Comparison of ENCODE assay signal across 19 cellular contexts in the genomic region with DNA sequence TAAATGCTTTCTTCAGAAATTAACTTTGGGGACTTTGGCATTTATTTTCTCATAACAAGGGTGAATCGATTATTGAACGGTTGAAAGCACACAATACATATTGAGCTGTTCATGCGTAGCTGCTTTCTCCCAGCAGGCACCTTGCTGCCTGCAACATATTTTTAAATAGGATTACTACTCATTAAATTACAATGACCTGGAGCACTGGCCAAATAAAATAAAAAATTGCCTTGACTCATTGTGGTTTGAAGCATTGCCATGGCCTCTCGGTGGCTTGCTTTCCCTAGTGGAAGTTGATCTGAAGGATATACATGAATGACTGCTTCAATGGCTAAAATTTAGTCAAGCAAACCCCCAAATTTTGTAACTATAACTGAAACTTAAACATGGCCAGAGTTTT.
DNase-seq lines count a peak whose midpoint lies in the region; ATAC-seq, FAIRE-seq and TF ChIP-seq lines count a peak whose summit lies in the region.
"Had no signal": no experiment of that assay in that cellular context is flagged by ENCODE, and none has a peak within 500 bp of the region (broad histone marks: within the 10 kb centered on the region; RNA-seq: fewer than 3 reads in every experiment).

No MANE protein-coding gene starts in this region.

- no peak overlapping the region for H2BK5ac ChIP-seq in IMR-90 (ENCODE audit: low read depth, low read length, poor library complexity, severe bottlenecking)

- H3K36me3 ChIP-seq in BJ (ENCODE audit: control insufficient read depth, insufficient read depth, low read length), result no peaks in the 10 kb centered on the region
- H3K36me3 ChIP-seq in IMR-90 (ENCODE audit: control insufficient read depth, insufficient read depth, low read length), result no peaks in the 10 kb centered on the region
- H3K36me3 ChIP-seq in astrocyte (ENCODE audit: insufficient read depth, low read length), result no peaks in the 10 kb centered on the region
- no peaks in the 10 kb centered on the region for H3K36me3 ChIP-seq in heart right ventricle
- no peaks in the 10 kb centered on the region for H3K36me3 ChIP-seq in esophagus muscularis mucosa
- H3K36me3 ChIP-seq: gastrocnemius medialis, SJSA1 had no signal

- DNase-seq in BJ (ENCODE audit: low read depth) (peak; percentile 61), IMR-90 (peak; percentile 46), astrocyte (ENCODE audit: low read depth) (peak; percentile 88), iris pigment epithelial cell (ENCODE audit: low read depth) (peak; percentile 72), heart right ventricle (no peak), esophagus muscularis mucosa (ENCODE audit: extremely low spot score) (no peak), cerebellar nuclear complex (lab: John Stamatoyannopoulos, UW) (no peak)
- DNase-seq: activated CD8-positive, alpha-beta memory T cell treated with anti-CD3 and anti-CD28 coated beads, Interleukin-2, amount 50 U/mL, for 4 hours; C1 segment of cervical spinal cord; gastrocnemius medialis; NCI-H1694; NCI-H774; stimulated activated CD4-positive, alpha-beta T cell treated with anti-CD3 and anti-CD28 coated beads, Interleukin-4, amount 100 ng/mL, for 24 hours; stimulated activated naive CD4-positive, alpha-beta T cell treated with Interleukin-2 at 50 U/mL for 16 hours had no signal

- H3K4me3 Mint-ChIP-seq in astrocyte (ENCODE audit: unreplicated experiment), result no peak overlapping the region
- H3K4me3 Mint-ChIP-seq: activated naive CD8-positive, alpha-beta T cell; dendritic cell treated with granulocyte-macrophage colony-stimulating factor and Interleukin-4, amounts not matched to agents 40 ng/mL and 50 ng/mL, for 4 days had no signal

- H3K27me3 Mint-ChIP-seq in astrocyte (ENCODE audit: low read depth, unreplicated experiment), result no peaks in the 10 kb centered on the region
- H3K27me3 Mint-ChIP-seq: activated naive CD8-positive, alpha-beta T cell; dendritic cell treated with granulocyte-macrophage colony-stimulating factor and Interleukin-4, amounts not matched to agents 40 ng/mL and 50 ng/mL, for 4 days had no signal

- POLR2A ChIA-PET in BJ (lab: Charles Lee) (no interaction called here), IMR-90 (lab: Charles Lee; ENCODE audit: unreplicated experiment) (interaction anchor here (0.6 kb wide), 1 partner anchor 1240 kb away, joined by 3 read pairs; no protein-coding TSS in a partner anchor)

- no peak overlapping the region for H2AK5ac ChIP-seq in IMR-90 (ENCODE audit: low read depth, low read length)

- no peak overlapping the region for H3K4ac ChIP-seq in IMR-90 (ENCODE audit: low read depth, low read length)

- dilution Hi-C loops in IMR-90 (cut with HindIII; ENCODE audit: low sequenced_read_pairs, unreplicated experiment), result no loop called here

- in situ Hi-C loops in IMR-90 (cut with MboI; ENCODE audit: low sequenced_read_pairs), result no loop called here

- H2AFZ ChIP-seq in IMR-90 (replicated peaks; ENCODE audit: low read length, poor library complexity), result no peak overlapping the region
- H2AFZ ChIP-seq in astrocyte (ENCODE audit: low read depth, low read length), result no peak overlapping the region

- no peak overlapping the region for H4K5ac ChIP-seq in IMR-90 (ENCODE audit: low read depth, low read length)

- H3K36me3 Mint-ChIP-seq in astrocyte (ENCODE audit: low read depth, unreplicated experiment), result no peaks in the 10 kb centered on the region
- H3K36me3 Mint-ChIP-seq: activated naive CD8-positive, alpha-beta T cell had no signal

- no peak for FAIRE-seq in astrocyte (lab: Jason Lieb, UNC)
- FAIRE-seq: keratinocyte had no signal

- H2BK120ac ChIP-seq in IMR-90 (ENCODE audit: low read depth, low read length), result no peak overlapping the region

- H3K79me1 ChIP-seq in IMR-90 (ENCODE audit: low read depth in 1 of 2, low read length in 2 of 2), result no peaks in the 10 kb centered on the region

- H2BK20ac ChIP-seq in IMR-90 (ENCODE audit: low read depth, low read length), result no peak overlapping the region

- no peak overlapping the region for H2AK9ac ChIP-seq in IMR-90 (replicated peaks; ENCODE audit: low read depth, low read length, poor library complexity)

- H3K4me3 ChIP-seq in BJ (ENCODE audit: low read depth, low read length), result no peak overlapping the region
- H3K4me3 ChIP-seq in IMR-90 (ENCODE audit: insufficient read depth, low read depth, low read length), result no peak overlapping the region
- H3K4me3 ChIP-seq in astrocyte (ENCODE audit: insufficient read depth, low read depth, low read length), result peak overlapping the region; percentile 4
- no peak overlapping the region for H3K4me3 ChIP-seq in heart right ventricle
- H3K4me3 ChIP-seq in esophagus muscularis mucosa, result no peak overlapping the region
- H3K4me3 ChIP-seq: gastrocnemius medialis, SJSA1 had no signal

- TF ChIP-seq CTCF in BJ (IDR thresholded peaks at IDR 0.05; ENCODE audit: insufficient read depth, low read depth, low read length) (no peak), IMR-90 (conservative IDR thresholded peaks at IDR 0.05; ENCODE audit: low read depth, low read length) (no peak), astrocyte (IDR thresholded peaks at IDR 0.05; ENCODE audit: insufficient read depth, low read depth, low read length) (no peak), heart right ventricle (IDR thresholded peaks at IDR 0.05) (no peak), esophagus muscularis mucosa (IDR thresholded peaks at IDR 0.05) (no peak)

- no peak overlapping the region for H3K14ac ChIP-seq in IMR-90 (replicated peaks; ENCODE audit: low read depth, low read length)

- no peak overlapping the region for H4K8ac ChIP-seq in IMR-90 (ENCODE audit: low read depth in 2 of 2, low read length in 2 of 2)

- CTCF ChIA-PET in BJ (lab: Yijun Ruan, JAX) (no interaction called here), IMR-90 (lab: Yijun Ruan, JAX) (interaction anchor here (0.6 kb wide), 1 partner anchor 487 kb away, joined by 3 read pairs; no protein-coding TSS in a partner anchor)

- H4K20me1 ChIP-seq in IMR-90 (ENCODE audit: insufficient read depth, low read length) (no peaks in the 10 kb centered on the region), astrocyte (ENCODE audit: insufficient read depth, low read length) (no peaks in the 10 kb centered on the region)

- H3K9me3 ChIP-seq in IMR-90 (ENCODE audit: control insufficient read depth, insufficient read depth, low read length) (no peaks in the 10 kb centered on the region), astrocyte (ENCODE audit: insufficient read depth, low read depth, low read length) (no peaks in the 10 kb centered on the region), heart right ventricle (no peaks in the 10 kb centered on the region), esophagus muscularis mucosa (no peaks in the 10 kb centered on the region)
- H3K9me3 ChIP-seq: gastrocnemius medialis, SJSA1 had no signal

- no peak for TF ChIP-seq RAD21 in IMR-90 (IDR thresholded peaks at IDR 0.05; ENCODE audit: low read length)

- TF ChIP-seq POLR2A in IMR-90 (IDR thresholded peaks at IDR 0.05; ENCODE audit: low read depth, low read length) (no peak), esophagus muscularis mucosa (IDR thresholded peaks at IDR 0.05; ENCODE audit: low read depth) (no peak)

- no peak overlapping the region for H3K23ac ChIP-seq in IMR-90 (ENCODE audit: low read depth, low read length)

- BruUV-seq in IMR-90 (replicated peaks; lab: Mats Ljungman, UMichigan), result no TSS peak

- no peaks in the 10 kb centered on the region for H3K79me2 ChIP-seq in astrocyte (ENCODE audit: insufficient read depth, low read length)

- no CpG with 5 or more reads among the region's 4 CpGs for WGBS in IMR-90 (ENCODE audit: extremely low coverage in 2 of 2, insufficient read length in 1 of 2), 2 experiments
- WGBS in heart right ventricle, 2 donors, result 70 to 83% methylated on average over 4 of the region's 4 CpGs
- 69% methylated on average over 4 of the region's 4 CpGs for WGBS in esophagus muscularis mucosa

- ATAC-seq in IMR-90 (ENCODE audit: low read depth) (no peak), HG03521 (IDR thresholded peaks at IDR 0.05; ENCODE audit: unreplicated experiment) (no peak), heart right ventricle (no peak)
- ATAC-seq: gastrocnemius medialis had no signal

- H2BK15ac ChIP-seq in IMR-90 (ENCODE audit: low read depth, low read length), result no peak overlapping the region

- no peak overlapping the region for H4K91ac ChIP-seq in IMR-90 (ENCODE audit: insufficient read depth, low read depth, low read length)

- no peak overlapping the region for H3K27ac ChIP-seq in IMR-90 (ENCODE audit: insufficient read depth, low read length)
- H3K27ac ChIP-seq in astrocyte (ENCODE audit: low read depth, low read length), result no peak overlapping the region
- H3K27ac ChIP-seq in heart right ventricle, result no peak overlapping the region
- H3K27ac ChIP-seq in esophagus muscularis mucosa (replicated peaks in 1 of 4), result no peak overlapping the region
- H3K27ac ChIP-seq: gastrocnemius medialis, SJSA1 had no signal

- no peak overlapping the region for H3K18ac ChIP-seq in IMR-90 (ENCODE audit: low read depth, low read length)

- H3K4me1 ChIP-seq in IMR-90 (ENCODE audit: control insufficient read depth, insufficient read depth, low read length) (no peaks in the 10 kb centered on the region), astrocyte (ENCODE audit: insufficient read depth, low read length) (peaks cover 4% of the 10 kb centered on the region), heart right ventricle (no peaks in the 10 kb centered on the region), esophagus muscularis mucosa (no peaks in the 10 kb centered on the region)
- H3K4me1 ChIP-seq: gastrocnemius medialis, SJSA1 had no signal

- H3K9ac ChIP-seq in IMR-90 (ENCODE audit: low read depth, low read length), result no peak overlapping the region
- H3K9ac ChIP-seq in astrocyte (ENCODE audit: low read length), result no peak overlapping the region

- intact Hi-C loops in IMR-90 (cut with micrococcal nuclease), result no loop called here
- intact Hi-C loops in heart right ventricle (cut with DNase I), result no loop called here
- intact Hi-C loops in esophagus muscularis mucosa (cut with DNase I), result no loop called here

- H3K4me1 Mint-ChIP-seq in astrocyte (ENCODE audit: low read depth, unreplicated experiment), result no peaks in the 10 kb centered on the region

- no peak overlapping the region for H3K27ac Mint-ChIP-seq in astrocyte (ENCODE audit: unreplicated experiment)
- H3K27ac Mint-ChIP-seq: activated naive CD8-positive, alpha-beta T cell; dendritic cell treated with granulocyte-macrophage colony-stimulating factor and Interleukin-4, amounts not matched to agents 40 ng/mL and 50 ng/mL, for 4 days had no signal

- H3K4me2 ChIP-seq in IMR-90 (ENCODE audit: low read depth, low read length) (no peak overlapping the region), astrocyte (ENCODE audit: low read length) (peak overlapping the region; percentile 67)

- TF ChIP-seq EP300 in esophagus muscularis mucosa (IDR thresholded peaks at IDR 0.05), result no peak

- no peaks in the 10 kb centered on the region for H3K27me3 ChIP-seq in BJ (ENCODE audit: control insufficient read depth, insufficient read depth, low read length)
- no peaks in the 10 kb centered on the region for H3K27me3 ChIP-seq in IMR-90 (ENCODE audit: control insufficient read depth, insufficient read depth, low read length)
- H3K27me3 ChIP-seq in astrocyte (ENCODE audit: insufficient read depth, low read length), result no peaks in the 10 kb centered on the region
- H3K27me3 ChIP-seq in heart right ventricle, result no peaks in the 10 kb centered on the region
- H3K27me3 ChIP-seq in esophagus muscularis mucosa, result no peaks in the 10 kb centered on the region
- H3K27me3 ChIP-seq: gastrocnemius medialis, SJSA1 had no signal

- no peak overlapping the region for H3K56ac ChIP-seq in IMR-90 (ENCODE audit: extremely low read depth, insufficient read depth, low read length)

- H3K9me1 ChIP-seq in IMR-90 (ENCODE audit: insufficient read depth, low read length), result no peaks in the 10 kb centered on the region

- H3K9me3 Mint-ChIP-seq in astrocyte (ENCODE audit: unreplicated experiment), result no peaks in the 10 kb centered on the region
- H3K9me3 Mint-ChIP-seq: dendritic cell treated with granulocyte-macrophage colony-stimulating factor and Interleukin-4, amounts not matched to agents 40 ng/mL and 50 ng/mL, for 4 days had no signal

Comparison
In these comparisons a context has a peak if more than half of its experiments do, and no peak if none do; other contexts are left out.
1. DNase-seq: peak in BJ (single experiment), IMR-90 (single experiment), astrocyte (single experiment) and iris pigment epithelial cell (single experiment); none in heart right ventricle (0 of 2), esophagus muscularis mucosa (single experiment) and cerebellar nuclear complex (0 of 2).